In genomic region chr4:112297495-112297894, GRCh38 we compare ENCODE assay signal across 8 cellular contexts. TPM values are rescaled to one million over a fixed set of nuclear protein-coding genes. Genes with fewer than 3 reads are reported as not detected.
DNase-seq lines count a peak whose midpoint lies in the region; ATAC-seq and TF ChIP-seq lines count a peak whose summit lies in the region.

No MANE protein-coding gene starts in this region.

- no peaks in the 10 kb centered on the region for H3K9me3 ChIP-seq in CD4-positive, alpha-beta T cell (ENCODE audit: control insufficient read depth, low read length)

- peak overlapping the region; percentile 87 for H3K4me3 Mint-ChIP-seq in CD4-positive, alpha-beta T cell
- H3K4me3 Mint-ChIP-seq in natural killer cell treated with Interleukin-12 subunit alpha and Interleukin-12 subunit beta and Interleukin-15 and Interleukin-18, amount 100 ng/mL, for 72 hours: peak overlapping the region; percentile 91

- H3K27ac Mint-ChIP-seq in CD4-positive, alpha-beta T cell: peak overlapping the region; percentile 87
- H3K27ac Mint-ChIP-seq in natural killer cell treated with Interleukin-12 subunit alpha and Interleukin-12 subunit beta and Interleukin-15 and Interleukin-18, amount 100 ng/mL, for 72 hours: peak overlapping the region; percentile 98 to 99

- no peaks in the 10 kb centered on the region for H3K27me3 ChIP-seq in CD4-positive, alpha-beta T cell (ENCODE audit: control insufficient read depth, insufficient read depth, low read length)

- no peak for DNase-seq in CD4-positive, alpha-beta T cell
- DNase-seq in cardiac fibroblast (ENCODE audit: low read depth in 2 of 2): no peak
- DNase-seq in natural killer cell treated with Interleukin-12 subunit alpha and Interleukin-12 subunit beta and Interleukin-15 and Interleukin-18, amount 100 ng/mL, for 72 hours (ENCODE audit: low spot score): no peak
- no peak for DNase-seq in T1000 (lab: John Stamatoyannopoulos, UW)

- POLR2A ChIA-PET in CD4-positive, alpha-beta T cell (lab: Charles Lee): interaction anchor here (1.0 to 8.1 kb wide), 3 partner anchors 11 to 21 kb away, joined by 3 to 137 read pairs (median 3); partner anchors contain the start of gene TIFA

- no peaks in the 10 kb centered on the region for H3K36me3 Mint-ChIP-seq in CD4-positive, alpha-beta T cell (ENCODE audit: low read depth)
- peaks cover 17% of the 10 kb centered on the region for H3K36me3 Mint-ChIP-seq in natural killer cell treated with Interleukin-12 subunit alpha and Interleukin-12 subunit beta and Interleukin-15 and Interleukin-18, amount 100 ng/mL, for 72 hours

- TF ChIP-seq CTCF in CD4-positive, alpha-beta T cell (IDR thresholded peaks at IDR 0.05): no peak
- TF ChIP-seq CTCF in cardiac fibroblast (IDR thresholded peaks at IDR 0.05; ENCODE audit: low read depth, low read length): no peak

- H3K4me3 ChIP-seq in cardiac fibroblast (replicated peaks in 1 of 2; ENCODE audit: low read depth in 2 of 2, low read length in 2 of 2): peak overlapping the region; percentile 19 to 55

- CTCF ChIA-PET in CD4-positive, alpha-beta T cell (lab: Charles Lee): no interaction called here

- peak overlapping the region; percentile 30 for H3K27ac ChIP-seq in CD4-positive, alpha-beta T cell (ENCODE audit: low read depth, low read length)

- no peaks in the 10 kb centered on the region for H3K27me3 Mint-ChIP-seq in CD4-positive, alpha-beta T cell
- H3K27me3 Mint-ChIP-seq in natural killer cell treated with Interleukin-12 subunit alpha and Interleukin-12 subunit beta and Interleukin-15 and Interleukin-18, amount 100 ng/mL, for 72 hours: no peaks in the 10 kb centered on the region

- no peaks in the 10 kb centered on the region for H3K9me3 Mint-ChIP-seq in CD4-positive, alpha-beta T cell
- H3K9me3 Mint-ChIP-seq in natural killer cell treated with Interleukin-12 subunit alpha and Interleukin-12 subunit beta and Interleukin-15 and Interleukin-18, amount 100 ng/mL, for 72 hours: peaks cover 5% of the 10 kb centered on the region

- ATAC-seq in CD4-positive, alpha-beta T cell (ENCODE audit: poor library complexity): no peak
- peak; percentile 3 for ATAC-seq in HG03378 (IDR thresholded peaks at IDR 0.05; ENCODE audit: unreplicated experiment)
- peak; percentile 48 to 67 for ATAC-seq in natural killer cell treated with Interleukin-12 subunit alpha and Interleukin-12 subunit beta and Interleukin-15 and Interleukin-18, amount 100 ng/mL, for 72 hours
- no peak for ATAC-seq in HG03025 (IDR thresholded peaks at IDR 0.05; ENCODE audit: low FRiP score, unreplicated experiment)
- no peak for ATAC-seq in HG03135 (IDR thresholded peaks at IDR 0.05; ENCODE audit: unreplicated experiment)
- no peak for ATAC-seq in HG02981 (IDR thresholded peaks at IDR 0.05; ENCODE audit: unreplicated experiment)

- intact Hi-C loops in CD4-positive, alpha-beta T cell (cut with DNase I, micrococcal nuclease): no loop called here

- peaks cover 30% of the 10 kb centered on the region for H3K4me1 Mint-ChIP-seq in CD4-positive, alpha-beta T cell (ENCODE audit: low read depth)
- peaks cover 24 to 40% of the 10 kb centered on the region in 2 donors for H3K4me1 Mint-ChIP-seq in natural killer cell treated with Interleukin-12 subunit alpha and Interleukin-12 subunit beta and Interleukin-15 and Interleukin-18, amount 100 ng/mL, for 72 hours (ENCODE audit: low read depth in 2 of 2)

RNA-seq across cellular contexts. Expression of gene ALPK1, which starts 0.3 kb away (rescaled TPM):
- total RNA-seq in CD4-positive, alpha-beta T cell: 1 to 10 TPM; 8.2 to 9.5 TPM
- total RNA-seq in natural killer cell treated with Interleukin-12 subunit alpha and Interleukin-12 subunit beta and Interleukin-15 and Interleukin-18, amount 100 ng/mL, for 72 hours: 10 to 100 TPM; 33.3 to 49.5 TPM

RNA-seq across cellular contexts. Expression of gene TIFA, which starts 11.8 kb away (rescaled TPM):
- 10 to 100 TPM; 14.5 to 18.4 TPM for total RNA-seq in CD4-positive, alpha-beta T cell
- 100 to 1,000 TPM in 1 of 2 donors, 10 to 100 TPM in 1; 64.5 to 101 TPM for total RNA-seq in natural killer cell treated with Interleukin-12 subunit alpha and Interleukin-12 subunit beta and Interleukin-15 and Interleukin-18, amount 100 ng/mL, for 72 hours

Comparison
In these comparisons a context has a peak if more than half of its experiments do, and no peak if none do; other contexts are left out.
1. ATAC-seq: peak in HG03378 (single experiment) and natural killer cell treated with Interleukin-12 subunit alpha and Interleukin-12 subunit beta and Interleukin-15 and Interleukin-18, amount 100 ng/mL, for 72 hours (2 of 2); none in CD4-positive, alpha-beta T cell (single experiment), HG03025 (single experiment), HG03135 (single experiment) and HG02981 (single experiment).